Comparison of ENCODE assay signal across 8 cellular contexts in genomic region chr5:164119806-164120440, GRCh38.
DNase-seq lines count a peak whose midpoint lies in the region; ATAC-seq, FAIRE-seq and TF ChIP-seq lines count a peak whose summit lies in the region.

No MANE protein-coding gene starts in this region.

- in situ Hi-C loops in HepG2 (cut with HindIII; ENCODE audit: extremely low pct_ligation_motif_present, low pct_unique_long_range_greater_than_20kb) = no loop called here
- in situ Hi-C loops in mammary epithelial cell (cut with MboI; ENCODE audit: low sequenced_read_pairs in 2 of 2) = no loop called here

- intact Hi-C loops in HepG2 (cut with micrococcal nuclease; ENCODE audit: unreplicated experiment) (no loop called here), right lobe of liver (cut with DNase I) (no loop called here), mammary epithelial cell (cut with micrococcal nuclease) (no loop called here), Right ventricle myocardium superior (cut with DNase I) (no loop called here), lower leg skin (cut with DNase I; ENCODE audit: low total_unique reads) (no loop called here), sciatic nerve (cut with DNase I) (no loop called here)

- dilution Hi-C loops in mammary epithelial cell (cut with HindIII; ENCODE audit: low sequenced_read_pairs) = no loop called here

- CTCF ChIA-PET in HepG2 (lab: Yijun Ruan, JAX; ENCODE audit: low intra/inter-chr PET ratio, low total read pairs) (no interaction called here), mammary epithelial cell (lab: Charles Lee; ENCODE audit: low non-redundant PET) (no interaction called here)

- H3K4me2 ChIP-seq in HepG2 (ENCODE audit: low read depth, low read length) = peak overlapping the region; percentile 52
- H3K4me2 ChIP-seq in mammary epithelial cell (ENCODE audit: insufficient read depth, low read depth, low read length) = no peak overlapping the region

- H3K9ac ChIP-seq in HepG2 (ENCODE audit: insufficient read depth, low read depth, low read length) (no peak overlapping the region), mammary epithelial cell (ENCODE audit: insufficient read depth, low read length) (no peak overlapping the region)

- POLR2A ChIA-PET in HepG2 (lab: Yijun Ruan, JAX) = no interaction called here

- H3K9me3 ChIP-seq in HepG2 (ENCODE audit: low read length) (peaks cover 36% of the 10 kb centered on the region), right lobe of liver (no peaks in the 10 kb centered on the region), mammary epithelial cell (replicated peaks; ENCODE audit: insufficient read depth, low read length) (no peaks in the 10 kb centered on the region)

- H3K4me1 ChIP-seq in HepG2 (ENCODE audit: insufficient read depth, low read length) (0 out of 2 replicates have a peak, but pooled peaks cover 7% of the 10 kb centered on the region), right lobe of liver (no peaks in the 10 kb centered on the region), mammary epithelial cell (ENCODE audit: insufficient read depth, low read length) (peaks cover 12% of the 10 kb centered on the region)

- H2AFZ ChIP-seq in HepG2 (ENCODE audit: low read length) (peak overlapping the region; percentile 54), mammary epithelial cell (ENCODE audit: low read depth, low read length) (peak overlapping the region; percentile 84)

- no peaks in the 10 kb centered on the region for H3K79me2 ChIP-seq in HepG2 (ENCODE audit: insufficient read depth, low read length)
- H3K79me2 ChIP-seq in mammary epithelial cell (ENCODE audit: insufficient read depth, low read length) = no peaks in the 10 kb centered on the region

- TSS peak; percentile 85 for BruUV-seq in HepG2 (replicated peaks; lab: Mats Ljungman, UMichigan)
- no TSS peak for BruUV-seq in mammary epithelial cell (replicated peaks; lab: Mats Ljungman, UMichigan)

- ATAC-seq in HepG2 (peak; percentile 76), right lobe of liver (no peak), HG03565 (IDR thresholded peaks at IDR 0.05; ENCODE audit: unreplicated experiment) (peak; percentile 84), Right ventricle myocardium superior (ENCODE audit: poor library complexity) (no peak), sciatic nerve (no peak)

- no peak for TF ChIP-seq RAD21 in HepG2 (CRISPR knock-in tag; IDR thresholded peaks at IDR 0.05)

- TF ChIP-seq CTCF in HepG2 (CRISPR knock-in tag; IDR thresholded peaks at IDR 0.05) (no peak), right lobe of liver (IDR thresholded peaks at IDR 0.05) (no peak), mammary epithelial cell (conservative IDR thresholded peaks at IDR 0.05 in 1 of 2, IDR thresholded peaks at IDR 0.05 in 1 of 2; ENCODE audit: extremely low read depth in 1 of 2, insufficient read depth in 1 of 2, low read depth in 1 of 2, low read length in 2 of 2) (no peak), lower leg skin (IDR thresholded peaks at IDR 0.05) (no peak)

- H3K4me3 ChIP-seq in HepG2 (replicated peaks in 1 of 3; ENCODE audit: insufficient read depth in 1 of 3, low read depth in 2 of 3, low read length in 3 of 3) = no peak overlapping the region
- H3K4me3 ChIP-seq in right lobe of liver = no peak overlapping the region
- no peak overlapping the region for H3K4me3 ChIP-seq in mammary epithelial cell (replicated peaks in 1 of 3; ENCODE audit: insufficient read depth in 1 of 3, low read depth in 2 of 3, low read length in 3 of 3)
- no peak overlapping the region for H3K4me3 ChIP-seq in lower leg skin (ENCODE audit: low read depth, poor library complexity, severe bottlenecking)

- FAIRE-seq in HepG2 (lab: Jason Lieb, UNC) = no peak

- DNase-seq in HepG2 (ENCODE audit: low spot score) = peak; percentile 30
- no peak for DNase-seq in right lobe of liver
- peak; percentile 55 for DNase-seq in mammary epithelial cell
- no peak for DNase-seq in central memory CD4-positive, alpha-beta T cell
- no peak for DNase-seq in Right ventricle myocardium superior
- no peak for DNase-seq in lower leg skin (ENCODE audit: low spot score in 2 of 2)
- no peak for DNase-seq in sciatic nerve (ENCODE audit: low spot score)

- 2% methylated on average over 7 of the region's 7 CpGs for WGBS in HepG2 (ENCODE audit: low lambda C conversion rate)
- 52% methylated on average over 7 of the region's 7 CpGs for WGBS in right lobe of liver (ENCODE audit: insufficient coverage, low coverage, low lambda C conversion rate, missing lambda C conversion rate)
- WGBS in mammary epithelial cell (ENCODE audit: low coverage, missing lambda C conversion rate) = 83% methylated on average over 6 of the region's 7 CpGs
- 63 to 65% methylated on average over 7 of the region's 7 CpGs for WGBS in lower leg skin, 2 donors

- H3K27ac ChIP-seq in HepG2 (ENCODE audit: extremely low read length, insufficient read depth, low read length) (no peak overlapping the region), right lobe of liver (no peak overlapping the region), mammary epithelial cell (ENCODE audit: insufficient read depth, low read depth, low read length) (no peak overlapping the region)

- no peaks in the 10 kb centered on the region for H3K27me3 ChIP-seq in HepG2 (ENCODE audit: control insufficient read depth in 1 of 2, insufficient read depth in 2 of 2, low read length in 2 of 2)
- H3K27me3 ChIP-seq in right lobe of liver = no peaks in the 10 kb centered on the region
- no peaks in the 10 kb centered on the region for H3K27me3 ChIP-seq in mammary epithelial cell (ENCODE audit: insufficient read depth, low read length)

- TF ChIP-seq POLR2A in HepG2 (IDR thresholded peaks at IDR 0.05; ENCODE audit: insufficient read depth in 1 of 2, low read depth in 2 of 2, low read length in 2 of 2) (no peak), right lobe of liver (IDR thresholded peaks at IDR 0.05) (no peak), lower leg skin (IDR thresholded peaks at IDR 0.05) (no peak)

- TF ChIP-seq EP300 in HepG2 (IDR thresholded peaks at IDR 0.05; ENCODE audit: low read depth in 2 of 2, low read length in 2 of 2) (no peak), HepG2 (CRISPR knock-in tag; IDR thresholded peaks at IDR 0.05; ENCODE audit: borderline replicate concordance) (no peak)

- no peaks in the 10 kb centered on the region for H3K36me3 ChIP-seq in HepG2 (replicated peaks in 1 of 2; ENCODE audit: control insufficient read depth in 1 of 2, insufficient read depth in 2 of 2, low read length in 2 of 2)
- no peaks in the 10 kb centered on the region for H3K36me3 ChIP-seq in right lobe of liver
- no peaks in the 10 kb centered on the region for H3K36me3 ChIP-seq in mammary epithelial cell (ENCODE audit: insufficient read depth, low read length)

- H4K20me1 ChIP-seq in HepG2 (ENCODE audit: insufficient read depth, low read length) (no peaks in the 10 kb centered on the region), mammary epithelial cell (ENCODE audit: insufficient read depth, low read length) (no peaks in the 10 kb centered on the region)

TF ChIP-seq in HepG2, 621 proteins besides CTCF, POLR2A, EP300 and RAD21:
- TF ChIP-seq TOPORS (CRISPR knock-in tag; IDR thresholded peaks at IDR 0.05) = no peak
- peak; percentile 99 for TF ChIP-seq TP53 (CRISPR knock-in tag; conservative IDR thresholded peaks at IDR 0.05)

Comparison
In these comparisons a context has a peak if more than half of its experiments do, and no peak if none do; other contexts are left out.
1. ATAC-seq: peak in HepG2 (single experiment) and HG03565 (single experiment); none in right lobe of liver (0 of 4), Right ventricle myocardium superior (single experiment) and sciatic nerve (single experiment).
2. DNase-seq: peak in HepG2 (single experiment) and mammary epithelial cell (single experiment); none in right lobe of liver (0 of 3), central memory CD4-positive, alpha-beta T cell (single experiment), Right ventricle myocardium superior (single experiment), lower leg skin (0 of 2) and sciatic nerve (single experiment).